ENCODE assay signal across 14 cellular contexts in genomic region chr3:170477395-170477794, GRCh38. TPM values are rescaled to one million over a fixed set of nuclear protein-coding genes. Genes with fewer than 3 reads are reported as not detected.
DNase-seq lines count a peak whose midpoint lies in the region; ATAC-seq and TF ChIP-seq lines count a peak whose summit lies in the region.
"Had no signal": no experiment of that assay in that cellular context is flagged by ENCODE, and none has a peak within 500 bp of the region (broad histone marks: within the 10 kb centered on the region; RNA-seq: fewer than 3 reads in every experiment).

No MANE protein-coding gene starts in this region.

- DNase-seq in HCEC 1CT: peak; percentile 72
- DNase-seq in M059J (ENCODE audit: low read depth): peak; percentile 44
- peak; percentile 7 for DNase-seq in dermis blood vessel endothelial cell
- DNase-seq in osteoblast (ENCODE audit: insufficient read length, low spot score, missing footprints): peak; percentile 65
- no peak for DNase-seq in WTC11 (ENCODE audit: low spot score)
- DNase-seq in A172 (ENCODE audit: low spot score): no peak
- no peak for DNase-seq in NCI-H187 treated with DMSO at 0.1 percent for 48 hours (lab: John Stamatoyannopoulos, UW)
- DNase-seq: CD8-positive, alpha-beta memory T cell; NCI-H1105 treated with DMSO at 0.1 percent for 48 hours; NCI-H1930; NCI-H510A treated with DMSO at 0.1 percent for 48 hours; Peyer's patch; SHP77 had no signal

- no peaks in the 10 kb centered on the region for H4K20me1 ChIP-seq in osteoblast (ENCODE audit: insufficient read depth, low read length)

- no peaks in the 10 kb centered on the region for H3K27me3 ChIP-seq in osteoblast (ENCODE audit: insufficient read depth, low read length)
- H3K27me3 ChIP-seq: Peyer's patch had no signal

- no peak for ATAC-seq in WTC11
- ATAC-seq: HepG2 had no signal

- H3K9me3 ChIP-seq in osteoblast (ENCODE audit: low read depth, low read length): no peaks in the 10 kb centered on the region
- H3K9me3 ChIP-seq: Peyer's patch had no signal

- no peak overlapping the region for H3K27ac Mint-ChIP-seq in WTC11
- H3K27ac Mint-ChIP-seq: CD8-positive, alpha-beta memory T cell had no signal

- H3K4me3 ChIP-seq in osteoblast (ENCODE audit: insufficient read depth, low read length): no peak overlapping the region
- H3K4me3 ChIP-seq: Peyer's patch had no signal

- H3K36me3 Mint-ChIP-seq in WTC11: no peaks in the 10 kb centered on the region
- H3K36me3 Mint-ChIP-seq: CD8-positive, alpha-beta memory T cell had no signal

- H3K4me1 ChIP-seq in osteoblast (ENCODE audit: insufficient read depth, low read length): peaks cover 6% of the 10 kb centered on the region
- H3K4me1 ChIP-seq: Peyer's patch had no signal

- H3K9me3 Mint-ChIP-seq in WTC11: peaks cover 9% of the 10 kb centered on the region
- H3K9me3 Mint-ChIP-seq: CD8-positive, alpha-beta memory T cell had no signal

- H3K4me3 Mint-ChIP-seq in WTC11: no peak overlapping the region
- H3K4me3 Mint-ChIP-seq: CD8-positive, alpha-beta memory T cell had no signal

- H3K4me2 ChIP-seq in osteoblast (ENCODE audit: insufficient read depth, low read length): no peak overlapping the region

- POLR2A ChIA-PET in WTC11 (lab: Charles Lee): no interaction called here

- H3K27me3 Mint-ChIP-seq in WTC11 (ENCODE audit: low read depth): no peaks in the 10 kb centered on the region

- TF ChIP-seq CTCF in osteoblast (IDR thresholded peaks at IDR 0.05; ENCODE audit: extremely low read depth, low read depth, low read length): no peak
- TF ChIP-seq CTCF in WTC11 (IDR thresholded peaks at IDR 0.05): no peak

- no peak overlapping the region for H2AFZ ChIP-seq in osteoblast (ENCODE audit: low read length)

- H3K79me2 ChIP-seq in osteoblast (ENCODE audit: insufficient read depth, low read length): no peaks in the 10 kb centered on the region

- H3K27ac ChIP-seq in osteoblast (ENCODE audit: low read depth, low read length): no peak overlapping the region
- H3K27ac ChIP-seq: Peyer's patch had no signal

- CTCF ChIA-PET in WTC11 (lab: Charles Lee): no interaction called here

- no peaks in the 10 kb centered on the region for H3K36me3 ChIP-seq in osteoblast (ENCODE audit: insufficient read depth, low read length)
- H3K36me3 ChIP-seq: Peyer's patch had no signal

- peaks cover 21% of the 10 kb centered on the region for H3K4me1 Mint-ChIP-seq in WTC11

TF ChIP-seq in WTC11, 78 proteins besides CTCF, POLR2A, EP300 and RAD21:
- TF ChIP-seq ZNF416 (CRISPR knock-in tag; IDR thresholded peaks at IDR 0.05): no peak
TF ChIP-seq in WTC11: peak in this region for 0.

RNA-seq across cellular contexts. Expression of gene CLDN11, which starts 58.7 kb away (rescaled TPM):
- total RNA-seq in M059J (2014; rRNA removed; shearing (Covaris generic)): 39.0 and 39.7 TPM in 2 replicates
- total RNA-seq in dermis blood vessel endothelial cell (103 and 515 TPM in 2 replicates), osteoblast (33.9 and 50.3 TPM in 2 replicates), WTC11 (2021) (12.1 to 12.6 TPM (median 12.5 TPM) in 3 replicates)
- not detected in 2 replicates for total RNA-seq in A172 (2014; rRNA removed; shearing (Covaris generic))

Comparison
In these comparisons a context has a peak if more than half of its experiments do, and no peak if none do; other contexts are left out.
1. DNase-seq: peak in HCEC 1CT (single experiment), M059J (single experiment), dermis blood vessel endothelial cell (single experiment) and osteoblast (single experiment); none in WTC11 (single experiment), A172 (single experiment) and NCI-H187 treated with DMSO at 0.1 percent for 48 hours (single experiment).
2. RNA of gene CLDN11, which starts 58.7 kb away (total RNA-seq): 103 to 515 TPM in dermis blood vessel endothelial cell, 33.9 to 50.3 TPM in osteoblast, 39.0 to 39.7 TPM in M059J and 12.1 to 12.6 TPM in WTC11; not detected in A172; every median in the first group is over 10 times any median in the second.